In genomic region chr4:169658970-169659735, GRCh38 we compare ENCODE assay signal across 8 cellular contexts. TPM values are rescaled to one million over a fixed set of nuclear protein-coding genes. Genes with fewer than 3 reads are reported as not detected.
DNase-seq lines count a peak whose midpoint lies in the region; ATAC-seq, FAIRE-seq and TF ChIP-seq lines count a peak whose summit lies in the region.

No MANE protein-coding gene starts in this region.

- H3K9me3 Mint-ChIP-seq in endothelial cell (ENCODE audit: unreplicated experiment): no peaks in the 10 kb centered on the region

- H3K27me3 Mint-ChIP-seq in endothelial cell (ENCODE audit: unreplicated experiment): no peaks in the 10 kb centered on the region

- no peak for TF ChIP-seq POLR2A in prostate gland (IDR thresholded peaks at IDR 0.05)

- no peak for ATAC-seq in omental fat pad (ENCODE audit: low FRiP score)
- ATAC-seq in HG03378 (IDR thresholded peaks at IDR 0.05; ENCODE audit: unreplicated experiment): no peak
- ATAC-seq in HG03139 (IDR thresholded peaks at IDR 0.05; ENCODE audit: unreplicated experiment): no peak

- peak overlapping the region; percentile 99 for H3K27ac Mint-ChIP-seq in endothelial cell (ENCODE audit: unreplicated experiment)

- H3K4me1 Mint-ChIP-seq in endothelial cell (ENCODE audit: unreplicated experiment): peaks cover 25% of the 10 kb centered on the region

- TF ChIP-seq CTCF in endothelial cell (IDR thresholded peaks at IDR 0.05; ENCODE audit: unreplicated experiment) (no peak), prostate gland (IDR thresholded peaks at IDR 0.05) (no peak), omental fat pad (IDR thresholded peaks at IDR 0.05) (no peak)

- H3K27me3 ChIP-seq in prostate gland (replicated peaks; ENCODE audit: insufficient read depth): no peaks in the 10 kb centered on the region

- H3K4me3 ChIP-seq in prostate gland: peak overlapping the region; percentile 31 to 48

- DNase-seq in GM18507 (ENCODE audit: extremely low spot score, insufficient read length, low read depth): no peak
- DNase-seq in OCI-M1 (lab: John Stamatoyannopoulos, UW): peak; percentile 87
- no peak for DNase-seq in endothelial cell (ENCODE audit: low spot score)
- no peak for DNase-seq in prostate gland (ENCODE audit: low spot score)
- DNase-seq in omental fat pad (ENCODE audit: low spot score): no peak
- DNase-seq in effector CD4-positive, alpha-beta T cell: no peak

- WGBS in prostate gland: 42% methylated on average over 6 of the region's 6 CpGs

- no peaks in the 10 kb centered on the region for H3K36me3 ChIP-seq in prostate gland

- intact Hi-C loops in prostate gland (cut with DNase I): loop anchor here (5.0 kb wide), 1 partner anchor 37 kb away; the partner anchor contains the start of gene CLCN3

- H3K27ac ChIP-seq in prostate gland: peak overlapping the region; percentile 78 to 91

- peak; percentile 15 for FAIRE-seq in GM18507 (lab: Jason Lieb, UNC)

- no peaks in the 10 kb centered on the region for H3K9me3 ChIP-seq in prostate gland

- H3K4me1 ChIP-seq in prostate gland (replicated peaks): peaks cover 2% of the 10 kb centered on the region

- H3K4me3 Mint-ChIP-seq in endothelial cell (ENCODE audit: unreplicated experiment): no peak overlapping the region

- H3K36me3 Mint-ChIP-seq in endothelial cell (ENCODE audit: low read depth, unreplicated experiment): peaks cover 2% of the 10 kb centered on the region

RNA-seq across cellular contexts. Expression of gene CLCN3, which starts 38.8 kb away (rescaled TPM):
- 58.0 TPM for total RNA-seq in endothelial cell (ENCODE audit: unreplicated experiment)
- 10 to 100 TPM; 67.2 to 96.4 TPM for total RNA-seq in prostate gland
- 10 to 100 TPM; 18.3 to 30.6 (median 30.1) TPM for total RNA-seq in omental fat pad

RNA-seq across cellular contexts. Expression of gene NEK1, which starts 46.8 kb away (rescaled TPM):
- 12.5 TPM for total RNA-seq in endothelial cell (ENCODE audit: unreplicated experiment)
- 10 to 100 TPM in 1 of 2 donors, 1 to 10 TPM in 1; 5.0 to 17.6 TPM for total RNA-seq in prostate gland
- total RNA-seq in omental fat pad: 10 to 100 TPM in 2 of 4 donors, 1 to 10 TPM in 2; 7.0 to 13.4 (median 9.8) TPM
